In the genomic region with DNA sequence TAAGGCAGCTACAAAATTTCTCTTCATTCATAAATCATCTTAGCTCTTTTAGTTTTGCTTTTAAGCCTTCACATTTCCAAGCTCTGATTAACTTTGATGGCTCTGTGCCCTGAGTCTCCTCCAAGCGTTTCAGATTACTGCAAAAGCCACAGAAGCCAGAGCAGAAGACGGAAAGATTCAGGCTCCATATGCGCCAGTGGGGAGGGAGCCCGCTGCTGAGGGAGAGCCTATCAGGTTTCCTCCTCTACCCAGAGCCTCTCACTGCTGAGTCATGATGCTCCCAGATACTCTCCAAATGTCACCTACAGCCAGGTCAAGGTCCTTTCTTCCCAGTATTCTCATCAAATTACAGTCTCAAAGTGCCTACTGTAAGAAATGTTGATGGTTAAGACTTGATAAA, we compare ENCODE assay signal across 10 cellular contexts.
DNase-seq lines count a peak whose midpoint lies in the region; ATAC-seq, FAIRE-seq and TF ChIP-seq lines count a peak whose summit lies in the region.
"Had no signal": no experiment of that assay in that cellular context is flagged by ENCODE, and none has a peak within 500 bp of the region (broad histone marks: within the 10 kb centered on the region; RNA-seq: fewer than 3 reads in every experiment).

No MANE protein-coding gene starts in this region.

- H3K36me3 ChIP-seq in adipocyte (ENCODE audit: control insufficient read depth, insufficient read depth, low read length, severe bottlenecking) (no peaks in the 10 kb centered on the region), iPS DF 6.9 (ENCODE audit: control insufficient read depth, insufficient read depth, low read length) (no peaks in the 10 kb centered on the region)

- H3K27me3 Mint-ChIP-seq in HFFc6 (ENCODE audit: insufficient read depth) (no peaks in the 10 kb centered on the region; the same call in none of the 2 replicates), T-helper 17 cell (peaks cover 39% of the 10 kb centered on the region)

- no peak for ATAC-seq in GM21447 (IDR thresholded peaks at IDR 0.05; ENCODE audit: unreplicated experiment)
- no peak for ATAC-seq in T-helper 17 cell

- H3K27me3 ChIP-seq in adipocyte (replicated peaks; ENCODE audit: control insufficient read depth, insufficient read depth, low read length) = no peaks in the 10 kb centered on the region
- H3K27me3 ChIP-seq in iPS DF 6.9 (ENCODE audit: control insufficient read depth, insufficient read depth, low read length) = no peaks in the 10 kb centered on the region

- no peak for TF ChIP-seq CTCF in HFFc6 (IDR thresholded peaks at IDR 0.05)

- WGBS in iPS DF 6.9 (ENCODE audit: insufficient coverage, insufficient read length) = no CpG with 5 or more reads among the region's 4 CpGs

- peak; percentile 93 for DNase-seq in A172 (ENCODE audit: low spot score)
- DNase-seq in HFFc6 = peak; percentile 56
- peak; percentile 91 for DNase-seq in adipocyte (ENCODE audit: low read depth)
- peak; percentile 13 for DNase-seq in iPS DF 6.9 (ENCODE audit: low read depth, low spot score)
- DNase-seq in T-helper 17 cell = no peak
- no peak for DNase-seq in NCI-H2029 treated with DMSO at 0.1 percent for 48 hours (lab: John Stamatoyannopoulos, UW)
- DNase-seq in frontal cortex (ENCODE audit: low spot score in 2 of 2) = no peak
- DNase-seq: CD4-positive, CD25-positive, alpha-beta regulatory T cell had no signal

- H3K4me1 ChIP-seq in adipocyte (ENCODE audit: control insufficient read depth, insufficient read depth, low read length) (peaks cover 7% of the 10 kb centered on the region), iPS DF 6.9 (ENCODE audit: control insufficient read depth, insufficient read depth, low read length) (no peaks in the 10 kb centered on the region)

- H3K27ac Mint-ChIP-seq in HFFc6 (no peak overlapping the region), T-helper 17 cell (no peak overlapping the region)
- H3K27ac Mint-ChIP-seq: CD4-positive, CD25-positive, alpha-beta regulatory T cell; T-helper 1 cell treated with Interleukin-12 subunit alpha and Interleukin-12 subunit beta and Interleukin-4 antibody, amounts not matched to agents 30 μg/mL and 1 μg/mL, for 36 hours had no signal

- H3K36me3 Mint-ChIP-seq in HFFc6 (ENCODE audit: low read depth) = no peaks in the 10 kb centered on the region
- no peaks in the 10 kb centered on the region for H3K36me3 Mint-ChIP-seq in T-helper 17 cell (ENCODE audit: low read depth)
- H3K36me3 Mint-ChIP-seq: CD4-positive, CD25-positive, alpha-beta regulatory T cell had no signal

- no peak overlapping the region for H3K9ac ChIP-seq in adipocyte (ENCODE audit: low read length)

- H3K4me3 ChIP-seq in adipocyte (ENCODE audit: low read length) (peak overlapping the region; percentile 7), iPS DF 6.9 (ENCODE audit: low read length) (no peak overlapping the region)

- no peak overlapping the region for H3K27ac ChIP-seq in iPS DF 6.9 (ENCODE audit: low read length)

- no peak for FAIRE-seq in frontal cortex (lab: Jason Lieb, UNC)

- H3K4me1 Mint-ChIP-seq in HFFc6 (ENCODE audit: low read depth) = no peaks in the 10 kb centered on the region; the same call in 1 of the 2 replicates
- H3K4me1 Mint-ChIP-seq in T-helper 17 cell = peaks cover 2% of the 10 kb centered on the region
- H3K4me1 Mint-ChIP-seq: CD4-positive, CD25-positive, alpha-beta regulatory T cell had no signal

- no peak overlapping the region for H3K4me3 Mint-ChIP-seq in HFFc6
- H3K4me3 Mint-ChIP-seq in T-helper 17 cell = no peak overlapping the region
- H3K4me3 Mint-ChIP-seq: CD4-positive, CD25-positive, alpha-beta regulatory T cell; T-helper 1 cell treated with Interleukin-12 subunit alpha and Interleukin-12 subunit beta and Interleukin-4 antibody, amounts not matched to agents 30 μg/mL and 1 μg/mL, for 36 hours had no signal

- H3K9me3 ChIP-seq in adipocyte (ENCODE audit: control insufficient read depth, low read length) (peaks cover 9% of the 10 kb centered on the region), iPS DF 6.9 (ENCODE audit: control insufficient read depth, insufficient read depth, low read length) (no peaks in the 10 kb centered on the region), T-helper 17 cell (ENCODE audit: control insufficient read depth, low read length, poor library complexity, severe bottlenecking) (no peaks in the 10 kb centered on the region)

- H3K9me3 Mint-ChIP-seq in HFFc6 = no peaks in the 10 kb centered on the region
- H3K9me3 Mint-ChIP-seq: T-helper 1 cell treated with Interleukin-12 subunit alpha and Interleukin-12 subunit beta and Interleukin-4 antibody, amounts not matched to agents 30 μg/mL and 1 μg/mL, for 36 hours had no signal

Comparison
In these comparisons a context has a peak if more than half of its experiments do, and no peak if none do; other contexts are left out.
1. DNase-seq: peak in A172 (single experiment), HFFc6 (single experiment), adipocyte (single experiment) and iPS DF 6.9 (single experiment); none in T-helper 17 cell (0 of 3), NCI-H2029 treated with DMSO at 0.1 percent for 48 hours (single experiment) and frontal cortex (0 of 2).